22 cellular contexts compared by ENCODE assay signal in genomic region chr11:103618532-103618931, GRCh38.
DNase-seq lines count a peak whose midpoint lies in the region; ATAC-seq, FAIRE-seq and TF ChIP-seq lines count a peak whose summit lies in the region.
"Had no signal": no experiment of that assay in that cellular context is flagged by ENCODE, and none has a peak within 500 bp of the region (broad histone marks: within the 10 kb centered on the region; RNA-seq: fewer than 3 reads in every experiment).

No MANE protein-coding gene starts in this region.

- H3K9me3 ChIP-seq in small intestine (ENCODE audit: control insufficient read depth, low read depth), result no peaks in the 10 kb centered on the region
- H3K9me3 ChIP-seq: transverse colon had no signal

- WGBS in small intestine, 3 donors, result 76 to 88% (median 77%) methylated on average over 3 of the region's 3 CpGs

- H3K27me3 ChIP-seq in small intestine (ENCODE audit: control insufficient read depth in 2 of 2, insufficient read depth in 2 of 2, low read length in 2 of 2), result no peaks in the 10 kb centered on the region
- H3K27me3 ChIP-seq: transverse colon had no signal

- H3K4me3 ChIP-seq in small intestine (ENCODE audit: low read depth in 1 of 2, low read length in 2 of 2), result no peak overlapping the region
- H3K4me3 ChIP-seq: dorsolateral prefrontal cortex, transverse colon had no signal

- H3K4me1 Mint-ChIP-seq in osteocyte (ENCODE audit: unreplicated experiment), result peaks cover 8% of the 10 kb centered on the region
- H3K4me1 Mint-ChIP-seq: natural killer cell had no signal

- H3K27ac Mint-ChIP-seq in osteocyte (ENCODE audit: unreplicated experiment), result no peak overlapping the region
- H3K27ac Mint-ChIP-seq: natural killer cell; stimulated activated naive CD8-positive, alpha-beta T cell treated with anti-CD3 and anti-CD28 coated beads, Interleukin-15, Interleukin-2, amounts not matched to agents 100 ng/mL and 50 ng/mL, for 24 hours had no signal

- peaks cover 8% of the 10 kb centered on the region for H3K9me3 Mint-ChIP-seq in osteocyte (ENCODE audit: unreplicated experiment)
- H3K9me3 Mint-ChIP-seq: natural killer cell; stimulated activated naive CD8-positive, alpha-beta T cell treated with anti-CD3 and anti-CD28 coated beads, Interleukin-15, Interleukin-2, amounts not matched to agents 100 ng/mL and 50 ng/mL, for 24 hours had no signal

- no peaks in the 10 kb centered on the region for H3K36me3 ChIP-seq in small intestine (ENCODE audit: control insufficient read depth in 2 of 2, insufficient read depth in 2 of 2, low read length in 2 of 2)
- H3K36me3 ChIP-seq: transverse colon had no signal

- H3K4me3 Mint-ChIP-seq in osteocyte (ENCODE audit: unreplicated experiment), result no peak overlapping the region
- H3K4me3 Mint-ChIP-seq: natural killer cell; stimulated activated naive CD8-positive, alpha-beta T cell treated with anti-CD3 and anti-CD28 coated beads, Interleukin-15, Interleukin-2, amounts not matched to agents 100 ng/mL and 50 ng/mL, for 24 hours had no signal

- no peaks in the 10 kb centered on the region for H3K27me3 Mint-ChIP-seq in osteocyte (ENCODE audit: unreplicated experiment)

- no peak overlapping the region for H3K27ac ChIP-seq in small intestine (ENCODE audit: low read depth in 1 of 2, low read length in 1 of 2)
- H3K27ac ChIP-seq: dorsolateral prefrontal cortex, epithelial cell of prostate, transverse colon had no signal

- peak; percentile 64 for FAIRE-seq in HTR-8/SVneo (lab: Jason Lieb, UNC)
- no peak for FAIRE-seq in small intestine (lab: Jason Lieb, UNC)

- peak; percentile 62 for DNase-seq in AG20443 (ENCODE audit: low spot score)
- no peak for DNase-seq in HTR-8/SVneo (ENCODE audit: insufficient read length, low spot score)
- DNase-seq in amniotic stem cell (lab: John Stamatoyannopoulos, UW), result peak; percentile 5
- peak; percentile 4 for DNase-seq in fibroblast of the conjunctiva (ENCODE audit: low read depth)
- no peak for DNase-seq in small intestine
- DNase-seq in NCI-H2171 treated with DMSO at 0.1 percent for 48 hours (lab: John Stamatoyannopoulos, UW), result no peak
- no peak for DNase-seq in osteocyte (ENCODE audit: extremely low spot score, unreplicated experiment)
- DNase-seq: activated CD4-positive, alpha-beta T cell treated with anti-CD3 and anti-CD28 coated beads for 4 hours; activated effector memory CD4-positive, alpha-beta T cell treated with Interleukin-2 at 50 U/mL for 16 hours; caudate nucleus; DMS79; dorsolateral prefrontal cortex; left colon; natural killer cell; NCI-H1436 treated with DMSO at 0.1 percent for 48 hours; NCI-H69; stimulated activated CD4-positive, alpha-beta T cell treated with anti-CD3 and anti-CD28 coated beads, Interleukin-4, amount 100 ng/mL, for 1 hour; transverse colon had no signal

- ATAC-seq in GM21526 (IDR thresholded peaks at IDR 0.05; ENCODE audit: low FRiP score, unreplicated experiment), result no peak
- ATAC-seq: HCT116, left colon, natural killer cell had no signal

- no peak for TF ChIP-seq CTCF in osteocyte (IDR thresholded peaks at IDR 0.05)

- H3K36me3 Mint-ChIP-seq in osteocyte (ENCODE audit: unreplicated experiment), result peaks cover 2% of the 10 kb centered on the region
- H3K36me3 Mint-ChIP-seq: natural killer cell had no signal

- H3K4me1 ChIP-seq in small intestine (ENCODE audit: control insufficient read depth in 2 of 2, insufficient read depth in 1 of 2, low read depth in 1 of 2, low read length in 1 of 2), result no peaks in the 10 kb centered on the region
- H3K4me1 ChIP-seq: transverse colon had no signal

Comparison
In these comparisons a context has a peak if more than half of its experiments do, and no peak if none do; other contexts are left out.
1. DNase-seq: peak in AG20443 (single experiment), amniotic stem cell (single experiment) and fibroblast of the conjunctiva (single experiment); none in HTR-8/SVneo (single experiment), small intestine (single experiment), NCI-H2171 treated with DMSO at 0.1 percent for 48 hours (single experiment) and osteocyte (single experiment).